In genomic region chr1:53766194-53766748, GRCh38 we compare ENCODE assay signal across 16 cellular contexts. TPM values are rescaled to one million over a fixed set of nuclear protein-coding genes. Genes with fewer than 3 reads are reported as not detected.
DNase-seq lines count a peak whose midpoint lies in the region; ATAC-seq and TF ChIP-seq lines count a peak whose summit lies in the region.
"Had no signal": no experiment of that assay in that cellular context is flagged by ENCODE, and none has a peak within 500 bp of the region (broad histone marks: within the 10 kb centered on the region; RNA-seq: fewer than 3 reads in every experiment).

No MANE protein-coding gene starts in this region.

- H3K4me1 ChIP-seq in A673 (ENCODE audit: insufficient read depth, low read length, poor library complexity, severe bottlenecking): peaks cover 4% of the 10 kb centered on the region
- peaks cover 20% of the 10 kb centered on the region for H3K4me1 ChIP-seq in CD4-positive, alpha-beta memory T cell (ENCODE audit: insufficient read depth, low read length)
- no peaks in the 10 kb centered on the region for H3K4me1 ChIP-seq in stomach
- H3K4me1 ChIP-seq: parathyroid adenoma had no signal

- DNase-seq in A673 (ENCODE audit: low spot score) (no peak), fibroblast of villous mesenchyme (ENCODE audit: low read depth) (no peak), DMS79 (lab: John Stamatoyannopoulos, UW) (no peak), stomach (no peak)
- DNase-seq in CD4-positive, alpha-beta memory T cell: no peak
- DNase-seq in activated CD8-positive, alpha-beta T cell treated with anti-CD3 and anti-CD28 coated beads for 36 hours: no peak
- DNase-seq in stimulated activated CD4-positive, alpha-beta T cell treated with anti-CD3 and anti-CD28 coated beads, Interleukin-2, amount 100 ng/mL, for 24 hours: no peak
- DNase-seq: activated effector memory CD4-positive, alpha-beta T cell treated with Interleukin-2 at 50 U/mL for 16 hours; C1 segment of cervical spinal cord; effector CD4-positive, alpha-beta T cell; NCI-H2107; NCI-H748 treated with DMSO at 0.1 percent for 48 hours had no signal

- H3K4me3 Mint-ChIP-seq in CD4-positive, alpha-beta memory T cell: peak overlapping the region in 6 of 8 donors; percentile 8 to 57 (median 32)
- H3K4me3 Mint-ChIP-seq in activated CD8-positive, alpha-beta T cell treated with anti-CD3 and anti-CD28 coated beads for 36 hours: no peak overlapping the region

- H3K27me3 ChIP-seq in A673 (replicated peaks; ENCODE audit: insufficient read depth, low read depth, low read length, poor library complexity): no peaks in the 10 kb centered on the region
- no peaks in the 10 kb centered on the region for H3K27me3 ChIP-seq in CD4-positive, alpha-beta memory T cell (ENCODE audit: insufficient read depth, low read length)
- H3K27me3 ChIP-seq in stomach: no peaks in the 10 kb centered on the region

- no TSS peak for BruUV-seq in A673 (replicated peaks; lab: Mats Ljungman, UMichigan)

- no peak for TF ChIP-seq CTCF in A673 (conservative IDR thresholded peaks at IDR 0.05; ENCODE audit: low read depth, low read length)
- no peak for TF ChIP-seq CTCF in activated CD8-positive, alpha-beta T cell treated with anti-CD3 and anti-CD28 coated beads for 36 hours (IDR thresholded peaks at IDR 0.05)
- no peak for TF ChIP-seq CTCF in fibroblast of villous mesenchyme (IDR thresholded peaks at IDR 0.05; ENCODE audit: insufficient read depth, low read depth, low read length)
- no peak for TF ChIP-seq CTCF in stomach (IDR thresholded peaks at IDR 0.05)

- 86 to 96% (median 89%) methylated on average over 3 of the region's 3 CpGs for WGBS in stomach, 5 donors

- H3K4me1 Mint-ChIP-seq in CD4-positive, alpha-beta memory T cell: peaks cover 12 to 21% (median 15%) of the 10 kb centered on the region in 4 donors
- peaks cover 21% of the 10 kb centered on the region for H3K4me1 Mint-ChIP-seq in activated CD8-positive, alpha-beta T cell treated with anti-CD3 and anti-CD28 coated beads for 36 hours (ENCODE audit: low read depth)

- H3K36me3 ChIP-seq in A673 (ENCODE audit: insufficient read depth, low read length, poor library complexity, severe bottlenecking): no peaks in the 10 kb centered on the region
- H3K36me3 ChIP-seq in CD4-positive, alpha-beta memory T cell (ENCODE audit: insufficient read depth, low read length): no peaks in the 10 kb centered on the region
- peaks cover 0 to 32% (median 29%) of the 10 kb centered on the region in 4 donors for H3K36me3 ChIP-seq in stomach

- H3K4me3 ChIP-seq in A673 (ENCODE audit: low read depth, low read length, poor library complexity, severe bottlenecking) (no peak overlapping the region), fibroblast of villous mesenchyme (ENCODE audit: low read depth, low read length) (peak overlapping the region; percentile 48), stomach (no peak overlapping the region)
- H3K4me3 ChIP-seq in CD4-positive, alpha-beta memory T cell (ENCODE audit: low read length in 2 of 2): no peak overlapping the region

- H3K9me3 ChIP-seq in A673 (ENCODE audit: low read depth, low read length, poor library complexity, severe bottlenecking) (no peaks in the 10 kb centered on the region), stomach (peaks cover 0 to 6% (median 2%) of the 10 kb centered on the region in 4 donors)
- H3K9me3 ChIP-seq in CD4-positive, alpha-beta memory T cell (ENCODE audit: control insufficient read depth in 1 of 2, low read length in 2 of 2): no peaks in the 10 kb centered on the region

- TF ChIP-seq EP300 in stomach (IDR thresholded peaks at IDR 0.05): no peak

- intact Hi-C loops in A673 (cut with micrococcal nuclease; ENCODE audit: unreplicated experiment): no loop called here
- intact Hi-C loops in CD4-positive, alpha-beta memory T cell (cut with micrococcal nuclease): no loop called here
- intact Hi-C loops in activated CD8-positive, alpha-beta T cell treated with anti-CD3 and anti-CD28 coated beads for 36 hours (cut with micrococcal nuclease): no loop called here
- intact Hi-C loops in stomach (cut with DNase I; ENCODE audit: low total_unique reads): no loop called here

- H3K36me3 Mint-ChIP-seq in CD4-positive, alpha-beta memory T cell: peaks cover 37 to 42% of the 10 kb centered on the region in 2 donors
- peaks cover 61% of the 10 kb centered on the region for H3K36me3 Mint-ChIP-seq in activated CD8-positive, alpha-beta T cell treated with anti-CD3 and anti-CD28 coated beads for 36 hours (ENCODE audit: low read depth)

- peak overlapping the region in 5 of 7 donors; percentile 7 to 80 (median 37) for H3K27ac Mint-ChIP-seq in CD4-positive, alpha-beta memory T cell
- peak overlapping the region; percentile 49 for H3K27ac Mint-ChIP-seq in activated CD8-positive, alpha-beta T cell treated with anti-CD3 and anti-CD28 coated beads for 36 hours

- no peak for ATAC-seq in activated CD8-positive, alpha-beta T cell treated with anti-CD3 and anti-CD28 coated beads for 36 hours
- no peak for ATAC-seq in HG03045 (IDR thresholded peaks at IDR 0.05; ENCODE audit: unreplicated experiment)

- POLR2A ChIA-PET in A673 (lab: Charles Lee; ENCODE audit: low non-redundant PET): no interaction called here
- POLR2A ChIA-PET in CD4-positive, alpha-beta memory T cell (lab: Charles Lee; ENCODE audit: partially characterized antibody): no interaction called here
- POLR2A ChIA-PET in activated CD8-positive, alpha-beta T cell treated with anti-CD3 and anti-CD28 coated beads for 36 hours (lab: Charles Lee): interaction anchor here (1.2 to 1.4 kb wide), 2 partner anchors 11 to 72 kb away, joined by 4 to 5 read pairs; partner anchors contain the start of gene NDC1

- H3K9me3 Mint-ChIP-seq in CD4-positive, alpha-beta memory T cell: peaks cover 0 to 20% (median 0%) of the 10 kb centered on the region in 8 donors
- H3K9me3 Mint-ChIP-seq in activated CD8-positive, alpha-beta T cell treated with anti-CD3 and anti-CD28 coated beads for 36 hours: peaks cover 5% of the 10 kb centered on the region

- H3K27me3 Mint-ChIP-seq in CD4-positive, alpha-beta memory T cell: no peaks in the 10 kb centered on the region
- H3K27me3 Mint-ChIP-seq in activated CD8-positive, alpha-beta T cell treated with anti-CD3 and anti-CD28 coated beads for 36 hours: no peaks in the 10 kb centered on the region

- TF ChIP-seq POLR2A in stomach (IDR thresholded peaks at IDR 0.05): no peak

- H3K27ac ChIP-seq in A673 (ENCODE audit: low read depth, low read length, poor library complexity, severe bottlenecking) (peak overlapping the region; percentile 15), stomach (no peak overlapping the region)
- no peak overlapping the region for H3K27ac ChIP-seq in CD4-positive, alpha-beta memory T cell (ENCODE audit: low read depth, low read length)
- H3K27ac ChIP-seq: parathyroid adenoma had no signal

- CTCF ChIA-PET in A673 (lab: Charles Lee): no interaction called here
- CTCF ChIA-PET in CD4-positive, alpha-beta memory T cell (lab: Charles Lee; ENCODE audit: partially characterized antibody): interaction anchor here (1.2 to 1.6 kb wide), 2 partner anchors 10 to 12 kb away, joined by 4 to 7 read pairs; no protein-coding TSS in a partner anchor
- CTCF ChIA-PET in activated CD8-positive, alpha-beta T cell treated with anti-CD3 and anti-CD28 coated beads for 36 hours (lab: Charles Lee): interaction anchor here (1.0 to 2.2 kb wide), 2 partner anchors 13 to 194 kb away, joined by 3 to 10 read pairs; no protein-coding TSS in a partner anchor

RNA-seq across cellular contexts. Expression of gene GLIS1, which starts 27.3 kb away (rescaled TPM):
- total RNA-seq in A673 (2021) (0.13 and 0.24 TPM in 2 replicates), fibroblast of villous mesenchyme (0.43 and 0.97 TPM in 2 replicates), stomach (1 to 10 TPM in 1 of 5 donors, under 1 TPM in 3, not detected in 1; 0.29 to 4.8 (median 0.50) TPM)
- total RNA-seq in CD4-positive, alpha-beta memory T cell: not detected
- polyA plus RNA-seq in CD4-positive, alpha-beta memory T cell: not detected
- total RNA-seq in activated CD8-positive, alpha-beta T cell treated with anti-CD3 and anti-CD28 coated beads for 36 hours: not detected
- polyA plus RNA-seq in stomach: 1 to 10 TPM in 2 of 3 donors, under 1 TPM in 1; 0.20 to 1.7 (median 1.1) TPM
- total RNA-seq: frontal cortex, mononuclear cell had no signal
